19 cellular contexts compared by ENCODE assay signal in genomic region chr6:12335131-12335527, GRCh38. TPM values are rescaled to one million over a fixed set of nuclear protein-coding genes. Genes with fewer than 3 reads are reported as not detected.
A peak's percentile ranks its signal among the peaks of the same experiment; 100 is the strongest.
DNase-seq lines count a peak whose midpoint lies in the region; ATAC-seq, FAIRE-seq and TF ChIP-seq lines count a peak whose summit lies in the region.
"Had no signal": no experiment of that assay in that cellular context is flagged by ENCODE, and none has a peak within 500 bp of the region (broad histone marks: within the 10 kb centered on the region; RNA-seq: fewer than 3 reads in every experiment).

No MANE protein-coding gene starts in this region.

- no peak for TF ChIP-seq CTCF in Panc1 (IDR thresholded peaks at IDR 0.05)
- TF ChIP-seq CTCF in lower lobe of right lung (IDR thresholded peaks at IDR 0.05): no peak

- POLR2A ChIA-PET in Panc1 (lab: Charles Lee): no interaction called here

- BruUV-seq in Panc1 (replicated peaks; lab: Mats Ljungman, UMichigan): no TSS peak

- no peak overlapping the region for H3K4me2 ChIP-seq in neuronal stem cell (ENCODE audit: insufficient read depth, low read length, poor library complexity, severe bottlenecking)

- no peaks in the 10 kb centered on the region for H3K79me1 ChIP-seq in neuronal stem cell (ENCODE audit: low read depth, low read length)

- no peak overlapping the region for H4K8ac ChIP-seq in neuronal stem cell (ENCODE audit: low read depth, low read length)

- no peak for FAIRE-seq in GM12891 (lab: Jason Lieb, UNC)

- no peak overlapping the region for H2BK120ac ChIP-seq in neuronal stem cell (ENCODE audit: low read depth, low read length)

- no peak overlapping the region for H2BK5ac ChIP-seq in neuronal stem cell (ENCODE audit: low read length)

- H3K4me3 ChIP-seq in Panc1 (ENCODE audit: low read depth in 2 of 2, low read length in 2 of 2) (no peak overlapping the region), neuronal stem cell (ENCODE audit: low read length in 2 of 2) (no peak overlapping the region), lower lobe of right lung (no peak overlapping the region)

- H3K14ac ChIP-seq in neuronal stem cell (ENCODE audit: low read length): no peak overlapping the region

- DNase-seq in Panc1 (ENCODE audit: low read depth, low spot score): no peak
- DNase-seq in neuronal stem cell (ENCODE audit: low spot score): no peak
- DNase-seq in lower lobe of right lung: no peak
- DNase-seq in activated T-cell treated with anti-CD3 and anti-CD28 coated beads, Interleukin-2, amount 50 U/mL, for 48 hours: no peak
- no peak for DNase-seq in GM12891 (ENCODE audit: insufficient read length, low spot score)
- DNase-seq: activated CD8-positive, alpha-beta T cell treated with anti-CD3 and anti-CD28 coated beads, Interleukin-2, amount 10 ng/mL, durations not matched to agents 7 days and 5 days; amniotic stem cell; CD4-positive, CD25-positive, alpha-beta regulatory T cell; cerebellar nuclear complex; DMS79; H9; IMR-90; NCI-H187 treated with DMSO at 0.1 percent for 48 hours; NCI-H524 treated with DMSO at 0.1 percent for 48 hours; trophoblast cell had no signal

- CTCF ChIA-PET in Panc1 (lab: Charles Lee): interaction anchor here (0.9 kb wide), 1 partner anchor 48 kb away, joined by 3 read pairs; no protein-coding TSS in a partner anchor

- no peak overlapping the region for H2BK12ac ChIP-seq in neuronal stem cell (ENCODE audit: low read length)

- H3K23ac ChIP-seq in neuronal stem cell (ENCODE audit: low read depth, low read length, poor library complexity): no peak overlapping the region

- no peak overlapping the region for H2AK5ac ChIP-seq in neuronal stem cell (ENCODE audit: low read depth, low read length)

- H2BK15ac ChIP-seq in neuronal stem cell (ENCODE audit: low read length): no peak overlapping the region

- H3K27ac ChIP-seq in Panc1 (ENCODE audit: low read length): peak overlapping the region; percentile 98
- no peak overlapping the region for H3K27ac ChIP-seq in neuronal stem cell (replicated peaks; ENCODE audit: low read length)
- H3K27ac ChIP-seq in lower lobe of right lung: no peak overlapping the region
- H3K27ac ChIP-seq: VCaP had no signal

- in situ Hi-C loops in Panc1 (cut with HindIII; ENCODE audit: low pct_unique_long_range_greater_than_20kb, low sequenced_read_pairs): no loop called here

- H3K4ac ChIP-seq in neuronal stem cell (ENCODE audit: low read length): no peak overlapping the region

- ATAC-seq in GM18498 (IDR thresholded peaks at IDR 0.05; ENCODE audit: unreplicated experiment) (peak; percentile 49), GM21367 (IDR thresholded peaks at IDR 0.05; ENCODE audit: unreplicated experiment) (peak; percentile 52), HG02852 (IDR thresholded peaks at IDR 0.05; ENCODE audit: unreplicated experiment) (peak; percentile 55), Panc1 (no peak), lower lobe of right lung (no peak)
- ATAC-seq: activated CD8-positive, alpha-beta T cell treated with anti-CD3 and anti-CD28 coated beads, Interleukin-2, amount 10 ng/mL, durations not matched to agents 7 days and 5 days had no signal

- H3K9ac ChIP-seq in neuronal stem cell (ENCODE audit: low read depth, low read length, poor library complexity): no peak overlapping the region

- H4K91ac ChIP-seq in neuronal stem cell (ENCODE audit: low read depth, low read length, poor library complexity): no peak overlapping the region

- H3K36me3 ChIP-seq in Panc1 (ENCODE audit: control insufficient read depth, insufficient read depth, low read length) (no peaks in the 10 kb centered on the region), neuronal stem cell (replicated peaks in 1 of 2; ENCODE audit: control insufficient read depth in 2 of 2, insufficient read depth in 2 of 2, low read length in 2 of 2) (no peaks in the 10 kb centered on the region), lower lobe of right lung (no peaks in the 10 kb centered on the region)

- intact Hi-C loops in Panc1 (cut with micrococcal nuclease; ENCODE audit: unreplicated experiment) (no loop called here), lower lobe of right lung (cut with DNase I) (no loop called here)

- no peaks in the 10 kb centered on the region for H3K27me3 ChIP-seq in Panc1 (ENCODE audit: control insufficient read depth, insufficient read depth, low read length)
- no peaks in the 10 kb centered on the region for H3K27me3 ChIP-seq in neuronal stem cell (ENCODE audit: control insufficient read depth in 3 of 3, insufficient read depth in 3 of 3, low read depth in 1 of 3, low read length in 3 of 3)
- H3K27me3 ChIP-seq in lower lobe of right lung (ENCODE audit: low read depth): no peaks in the 10 kb centered on the region

- H2AFZ ChIP-seq in neuronal stem cell (ENCODE audit: low read length): no peak overlapping the region

- H3K18ac ChIP-seq in neuronal stem cell (ENCODE audit: low read length): no peak overlapping the region

- no CpG with 5 or more reads among the region's 1 CpG for WGBS in neuronal stem cell (ENCODE audit: extremely low coverage in 2 of 2, insufficient read length in 2 of 2, insufficient replicate concordance in 1 of 2), 2 donors

- TF ChIP-seq POLR2A in GM12891 (IDR thresholded peaks at IDR 0.05; ENCODE audit: low read depth, low read length): no peak

- peaks cover 33% of the 10 kb centered on the region for H3K4me1 ChIP-seq in Panc1 (ENCODE audit: control insufficient read depth, insufficient read depth, low read length)
- peaks cover 0 to 7% of the 10 kb centered on the region in 2 donors for H3K4me1 ChIP-seq in neuronal stem cell (ENCODE audit: control insufficient read depth in 2 of 2, insufficient read depth in 1 of 2, low read depth in 1 of 2, low read length in 2 of 2)
- H3K4me1 ChIP-seq in lower lobe of right lung: peaks cover 8% of the 10 kb centered on the region

- H3K9me3 ChIP-seq in Panc1 (ENCODE audit: control insufficient read depth, insufficient read depth, low read depth, low read length) (no peaks in the 10 kb centered on the region), neuronal stem cell (replicated peaks in 1 of 2; ENCODE audit: control insufficient read depth in 2 of 2, insufficient read depth in 1 of 2, low read depth in 1 of 2, low read length in 2 of 2) (no peaks in the 10 kb centered on the region), lower lobe of right lung (no peaks in the 10 kb centered on the region)

TF ChIP-seq in GM12891, 5 proteins besides CTCF, POLR2A, EP300 and RAD21:
- TF ChIP-seq POU2F2 (IDR thresholded peaks at IDR 0.05; ENCODE audit: low read depth, low read length): no peak
- TF ChIP-seq PAX5 (IDR thresholded peaks at IDR 0.05; ENCODE audit: insufficient read depth, low read length, severe bottlenecking): no peak
- TF ChIP-seq POLR2AphosphoS5 (IDR thresholded peaks at IDR 0.05; ENCODE audit: low read depth, low read length): no peak
- TF ChIP-seq TAF1 (IDR thresholded peaks at IDR 0.05; ENCODE audit: low read depth, low read length): no peak
- no peak for TF ChIP-seq SPI1 (IDR thresholded peaks at IDR 0.05; ENCODE audit: low read depth, low read length)

RNA-seq across cellular contexts. Expression of gene EDN1, which starts 45.0 kb away (rescaled TPM):
- total RNA-seq in Panc1 (2021; ENCODE audit: unreplicated experiment) (15.1 TPM), lower lobe of right lung (61.2 TPM)
- polyA plus RNA-seq in Panc1 (2012; ENCODE audit: insufficient read length): 18.0 TPM
- polyA plus RNA-seq in neuronal stem cell (2013, experiment 1 of 2): 0.75 TPM
- polyA plus RNA-seq in neuronal stem cell (2013, experiment 2 of 2): 0.87 TPM
- polyA plus RNA-seq in GM12891 (2012; ENCODE audit: low read depth, missing spikeins): 0.65 TPM
- total RNA-seq: activated CD8-positive, alpha-beta T cell treated with anti-CD3 and anti-CD28 coated beads, Interleukin-2, amount 10 ng/mL, durations not matched to agents 7 days and 5 days had no signal
- polyA plus RNA-seq: CD4-positive, CD25-positive, alpha-beta regulatory T cell had no signal

Comparison
In these comparisons a context has a peak if more than half of its experiments do, and no peak if none do; other contexts are left out.
1. ATAC-seq: peak in GM18498 (single experiment), GM21367 (single experiment) and HG02852 (single experiment); none in Panc1 (single experiment) and lower lobe of right lung (0 of 2).